In the genomic region with DNA sequence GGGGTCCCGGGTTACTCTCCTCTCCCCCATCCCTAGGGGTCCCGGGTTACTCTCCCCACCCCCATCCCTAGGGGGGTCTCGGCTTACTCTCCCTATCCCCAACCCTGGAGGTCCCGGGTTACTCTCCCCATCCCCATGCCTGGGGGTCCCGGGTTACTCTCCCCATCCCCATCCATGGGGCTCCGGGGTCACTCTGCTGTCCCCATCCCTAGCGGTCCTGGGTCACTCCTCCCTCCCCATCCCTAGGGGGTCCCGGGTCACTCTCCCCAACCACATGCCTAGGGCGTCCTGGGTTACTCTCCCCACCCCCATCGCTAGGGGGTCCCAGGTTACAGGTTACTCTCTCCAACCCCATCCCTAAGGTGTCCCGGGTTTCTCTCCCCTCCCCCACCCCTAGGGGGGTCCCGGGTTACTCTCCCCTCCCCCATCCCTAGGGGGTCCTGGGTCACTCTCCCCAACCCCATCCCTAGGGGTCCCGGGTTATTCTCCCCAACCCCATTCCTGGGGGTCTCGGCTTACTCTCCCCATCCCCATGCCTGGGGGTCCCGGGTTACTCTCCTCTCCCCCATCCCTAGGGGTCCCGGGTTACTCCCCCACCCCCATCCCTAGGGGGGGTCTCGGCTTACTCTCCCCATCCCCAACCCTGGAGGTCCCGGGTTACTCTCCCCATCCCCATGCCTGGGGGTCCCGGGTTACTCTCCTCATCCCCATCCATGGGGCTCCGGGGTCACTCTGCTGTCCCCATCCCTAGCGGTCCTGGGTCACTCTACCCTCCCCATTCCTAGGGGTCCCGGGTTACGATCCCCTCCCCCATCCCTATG, we compare ENCODE assay signal across 1 cellular context.
TF ChIP-seq lines count a peak whose summit lies in the region.

No MANE protein-coding gene starts in this region.

TF ChIP-seq in H1, 55 proteins besides CTCF, POLR2A, EP300 and RAD21:
- no peak for TF ChIP-seq RBBP5 (IDR thresholded peaks at IDR 0.05; ENCODE audit: borderline replicate concordance, low read depth, low read length)
TF ChIP-seq in H1: peak in this region for 0.
